Comparison of ENCODE assay signal across 18 cellular contexts in genomic region chr7:3943265-3943664, GRCh38.
DNase-seq lines count a peak whose midpoint lies in the region; ATAC-seq and FAIRE-seq lines count a peak whose summit lies in the region.
"Had no signal": no experiment of that assay in that cellular context is flagged by ENCODE, and none has a peak within 500 bp of the region (broad histone marks: within the 10 kb centered on the region; RNA-seq: fewer than 3 reads in every experiment).

No MANE protein-coding gene starts in this region.

- H3K27ac ChIP-seq in SK-N-MC (peak overlapping the region; percentile 89), small intestine (ENCODE audit: low read depth in 1 of 2, low read length in 1 of 2) (no peak overlapping the region)
- H3K27ac ChIP-seq: epithelial cell of prostate, SJSA1 had no signal

- no peaks in the 10 kb centered on the region for H3K27me3 ChIP-seq in H7 (ENCODE audit: control insufficient read depth, insufficient read depth, low read length)
- no peaks in the 10 kb centered on the region for H3K27me3 ChIP-seq in small intestine (ENCODE audit: control insufficient read depth in 2 of 2, insufficient read depth in 2 of 2, low read length in 2 of 2)
- H3K27me3 ChIP-seq: SJSA1 had no signal

- no peak overlapping the region for H3K4me3 Mint-ChIP-seq in activated T-helper 2 cell treated with anti-CD3 and anti-CD28 coated beads, Interferon-gamma antibody, Interleukin-2, Interleukin-4, amounts not matched to agents 10 μg/mL and 5 μg/mL and 100 μg/mL, durations not matched to agents 14 hours and 24 hours and 36 hours (ENCODE audit: low read depth)
- H3K4me3 Mint-ChIP-seq: activated T-helper 17 cell treated with anti-CD3 and anti-CD28 coated beads, Interleukin-2, amount 50 U/mL, for 72 hours; naive thymus-derived CD4-positive, alpha-beta T cell had no signal

- no peaks in the 10 kb centered on the region for H3K4me1 Mint-ChIP-seq in activated T-helper 2 cell treated with anti-CD3 and anti-CD28 coated beads, Interferon-gamma antibody, Interleukin-2, Interleukin-4, amounts not matched to agents 10 μg/mL and 5 μg/mL and 100 μg/mL, durations not matched to agents 14 hours and 24 hours and 36 hours (ENCODE audit: low read depth)
- H3K4me1 Mint-ChIP-seq: activated T-helper 17 cell treated with anti-CD3 and anti-CD28 coated beads, Interleukin-2, amount 50 U/mL, for 72 hours; naive thymus-derived CD4-positive, alpha-beta T cell had no signal

- peak overlapping the region; percentile 55 for H3K9ac ChIP-seq in SK-N-MC (ENCODE audit: insufficient read length)

- no peak overlapping the region for H3K27ac Mint-ChIP-seq in activated T-helper 2 cell treated with anti-CD3 and anti-CD28 coated beads, Interferon-gamma antibody, Interleukin-2, Interleukin-4, amounts not matched to agents 10 μg/mL and 5 μg/mL and 100 μg/mL, durations not matched to agents 14 hours and 24 hours and 36 hours
- H3K27ac Mint-ChIP-seq: activated T-helper 17 cell treated with anti-CD3 and anti-CD28 coated beads, Interleukin-2, amount 50 U/mL, for 72 hours; naive thymus-derived CD4-positive, alpha-beta T cell had no signal

- intact Hi-C loops in activated T-helper 2 cell treated with anti-CD3 and anti-CD28 coated beads, Interferon-gamma antibody, Interleukin-2, Interleukin-4, amounts not matched to agents 10 μg/mL and 5 μg/mL and 100 μg/mL, durations not matched to agents 14 hours and 24 hours and 36 hours (cut with micrococcal nuclease) = no loop called here

- H3K27me3 Mint-ChIP-seq in activated T-helper 2 cell treated with anti-CD3 and anti-CD28 coated beads, Interferon-gamma antibody, Interleukin-2, Interleukin-4, amounts not matched to agents 10 μg/mL and 5 μg/mL and 100 μg/mL, durations not matched to agents 14 hours and 24 hours and 36 hours (ENCODE audit: low read depth) = no peaks in the 10 kb centered on the region

- DNase-seq in H7 (peak; percentile 72), SK-N-MC (ENCODE audit: low read depth, low spot score) (no peak), kidney tubule cell (ENCODE audit: low spot score) (peak; percentile 52), small intestine (peak; percentile 47)
- DNase-seq in stimulated activated CD4-positive, alpha-beta T cell treated with anti-CD3 and anti-CD28 coated beads, Interleukin-1b, Interleukin-23, amount 100 ng/mL, for 48 hours = no peak
- DNase-seq in activated T-helper 2 cell treated with anti-CD3 and anti-CD28 coated beads, Interferon-gamma antibody, Interleukin-2, Interleukin-4, amounts not matched to agents 10 μg/mL and 5 μg/mL and 100 μg/mL, durations not matched to agents 14 hours and 24 hours and 36 hours (ENCODE audit: low spot score) = no peak
- DNase-seq: AML-193; dermis blood vessel endothelial cell; GF-D8; naive thymus-derived CD4-positive, alpha-beta T cell; NCI-H1694 treated with DMSO at 0.1 percent for 48 hours; NCI-H69; stimulated activated CD4-positive, alpha-beta T cell treated with anti-CD3 and anti-CD28 coated beads, Interleukin-4, amount 100 ng/mL, for 24 hours had no signal

- no peaks in the 10 kb centered on the region for H3K9me3 ChIP-seq in SK-N-MC (ENCODE audit: low read depth, low read length)
- H3K9me3 ChIP-seq in small intestine (ENCODE audit: control insufficient read depth, low read depth) = no peaks in the 10 kb centered on the region
- H3K9me3 ChIP-seq: SJSA1 had no signal

- no peak for FAIRE-seq in small intestine (lab: Jason Lieb, UNC)
- FAIRE-seq: GM12878 had no signal

- 21 to 68% (median 42%) methylated on average over 14 to 16 of the region's 16 CpGs for WGBS in small intestine, 3 donors

- H3K9me3 Mint-ChIP-seq in activated T-helper 2 cell treated with anti-CD3 and anti-CD28 coated beads, Interferon-gamma antibody, Interleukin-2, Interleukin-4, amounts not matched to agents 10 μg/mL and 5 μg/mL and 100 μg/mL, durations not matched to agents 14 hours and 24 hours and 36 hours = no peaks in the 10 kb centered on the region

- H3K36me3 ChIP-seq in H7 (replicated peaks; ENCODE audit: control insufficient read depth, insufficient read depth, low read length) = no peaks in the 10 kb centered on the region
- H3K36me3 ChIP-seq in SK-N-MC (ENCODE audit: insufficient read depth, low read length) = no peaks in the 10 kb centered on the region; the same call in 1 of the 2 replicates
- H3K36me3 ChIP-seq in small intestine (ENCODE audit: control insufficient read depth in 2 of 2, insufficient read depth in 2 of 2, low read length in 2 of 2) = no peaks in the 10 kb centered on the region
- H3K36me3 ChIP-seq: SJSA1 had no signal

- no peaks in the 10 kb centered on the region for H3K36me3 Mint-ChIP-seq in activated T-helper 2 cell treated with anti-CD3 and anti-CD28 coated beads, Interferon-gamma antibody, Interleukin-2, Interleukin-4, amounts not matched to agents 10 μg/mL and 5 μg/mL and 100 μg/mL, durations not matched to agents 14 hours and 24 hours and 36 hours (ENCODE audit: low read depth)

- H3K4me3 ChIP-seq in H7 (ENCODE audit: insufficient read depth, low read depth, low read length) = no peak overlapping the region
- peak overlapping the region; percentile 56; the same call in 1 of the 2 replicates for H3K4me3 ChIP-seq in SK-N-MC
- H3K4me3 ChIP-seq in small intestine (ENCODE audit: low read depth in 1 of 2, low read length in 2 of 2) = no peak overlapping the region
- H3K4me3 ChIP-seq: GM12878, SJSA1 had no signal

- no peak for ATAC-seq in HG03280 (IDR thresholded peaks at IDR 0.05; ENCODE audit: unreplicated experiment)
- ATAC-seq: activated T-helper 17 cell treated with anti-CD3 and anti-CD28 coated beads, Interleukin-2, amount 50 U/mL, for 72 hours; GM12878; naive thymus-derived CD4-positive, alpha-beta T cell had no signal

- H3K4me1 ChIP-seq in small intestine (ENCODE audit: control insufficient read depth in 2 of 2, insufficient read depth in 1 of 2, low read depth in 1 of 2, low read length in 1 of 2) = no peaks in the 10 kb centered on the region

Comparison
In these comparisons a context has a peak if more than half of its experiments do, and no peak if none do; other contexts are left out.
1. DNase-seq: peak in H7 (single experiment), kidney tubule cell (single experiment) and small intestine (single experiment); none in SK-N-MC (single experiment), stimulated activated CD4-positive, alpha-beta T cell treated with anti-CD3 and anti-CD28 coated beads, Interleukin-1b, Interleukin-23, amount 100 ng/mL, for 48 hours (single experiment) and activated T-helper 2 cell treated with anti-CD3 and anti-CD28 coated beads, Interferon-gamma antibody, Interleukin-2, Interleukin-4, amounts not matched to agents 10 μg/mL and 5 μg/mL and 100 μg/mL, durations not matched to agents 14 hours and 24 hours and 36 hours (single experiment).